Comparison of ENCODE assay signal across 8 cellular contexts in the genomic region with DNA sequence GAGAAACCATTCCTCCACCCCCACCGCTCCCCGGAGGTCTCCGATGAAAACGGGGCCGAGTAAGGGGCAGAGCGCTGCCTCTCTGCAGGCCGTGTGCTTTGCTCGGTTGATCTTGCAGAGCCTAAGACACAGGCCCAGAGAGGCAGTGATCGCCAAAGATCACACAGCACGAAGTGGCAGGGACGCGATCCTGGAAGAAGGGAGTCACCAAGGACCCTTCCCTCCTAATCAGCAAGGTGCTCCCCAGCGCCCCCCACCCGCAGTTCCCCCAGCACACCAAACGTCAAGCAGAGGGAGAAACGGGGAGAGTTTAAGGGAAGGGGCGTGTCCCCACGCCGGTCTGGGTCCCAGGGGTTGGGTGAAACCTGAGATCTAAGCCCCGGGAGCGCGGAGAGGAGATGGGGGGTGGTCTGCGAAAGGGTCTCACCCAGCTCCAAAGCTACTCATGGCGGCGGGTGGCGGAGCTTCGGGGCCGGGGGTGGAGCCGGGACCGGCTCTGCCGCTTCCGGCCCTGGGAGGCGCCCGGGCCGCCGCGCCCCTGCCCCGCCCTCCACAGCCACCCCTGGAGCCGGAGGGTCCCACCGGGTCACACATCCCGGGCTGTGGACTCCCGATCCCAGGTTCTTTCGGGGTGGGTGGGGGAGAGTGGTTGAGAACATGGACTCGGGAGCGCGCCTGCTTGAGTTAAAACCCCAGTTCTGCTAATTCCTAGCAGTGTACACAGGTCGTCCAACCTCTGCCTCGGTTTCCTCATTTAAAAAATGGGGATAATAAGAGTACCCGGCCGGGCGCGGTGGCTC. TPM values are rescaled to one million over a fixed set of nuclear protein-coding genes. Genes with fewer than 3 reads are reported as not detected.
DNase-seq lines count a peak whose midpoint lies in the region; ATAC-seq and TF ChIP-seq lines count a peak whose summit lies in the region.

A gene with protein sequence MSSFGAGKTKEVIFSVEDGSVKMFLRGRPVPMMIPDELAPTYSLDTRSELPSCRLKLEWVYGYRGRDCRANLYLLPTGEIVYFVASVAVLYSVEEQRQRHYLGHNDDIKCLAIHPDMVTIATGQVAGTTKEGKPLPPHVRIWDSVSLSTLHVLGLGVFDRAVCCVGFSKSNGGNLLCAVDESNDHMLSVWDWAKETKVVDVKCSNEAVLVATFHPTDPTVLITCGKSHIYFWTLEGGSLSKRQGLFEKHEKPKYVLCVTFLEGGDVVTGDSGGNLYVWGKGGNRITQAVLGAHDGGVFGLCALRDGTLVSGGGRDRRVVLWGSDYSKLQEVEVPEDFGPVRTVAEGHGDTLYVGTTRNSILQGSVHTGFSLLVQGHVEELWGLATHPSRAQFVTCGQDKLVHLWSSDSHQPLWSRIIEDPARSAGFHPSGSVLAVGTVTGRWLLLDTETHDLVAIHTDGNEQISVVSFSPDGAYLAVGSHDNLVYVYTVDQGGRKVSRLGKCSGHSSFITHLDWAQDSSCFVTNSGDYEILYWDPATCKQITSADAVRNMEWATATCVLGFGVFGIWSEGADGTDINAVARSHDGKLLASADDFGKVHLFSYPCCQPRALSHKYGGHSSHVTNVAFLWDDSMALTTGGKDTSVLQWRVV (minus strand): TSS at position 468 of the 800 bp plus-strand sequence. CDS start 21 bp downstream, at position 447.

- peaks cover 18 to 25% of the 10 kb centered on the region in 2 donors for H3K4me1 ChIP-seq in naive thymus-derived CD4-positive, alpha-beta T cell (ENCODE audit: control insufficient read depth in 2 of 2, insufficient read depth in 2 of 2, low read length in 2 of 2)
- H3K4me1 ChIP-seq in thoracic aorta (ENCODE audit: control insufficient read depth in 1 of 2, low read depth in 2 of 2) = peaks cover 10 to 65% of the 10 kb centered on the region in 2 donors

- peaks cover 0 to 11% (median 0%) of the 10 kb centered on the region in 5 donors for H3K36me3 Mint-ChIP-seq in naive thymus-derived CD4-positive, alpha-beta T cell

- peak; percentile 11 to 29 (median 21) for DNase-seq in NCI-H1417 (lab: John Stamatoyannopoulos, UW)
- no peak for DNase-seq in NCI-H1417 treated with DMSO at 0.1 percent for 48 hours (lab: John Stamatoyannopoulos, UW)
- DNase-seq in NCI-H460 (ENCODE audit: extremely low read depth, low read depth) = no peak
- peak; percentile 42 for DNase-seq in activated T-cell treated with anti-CD3 and anti-CD28 coated beads for 1 hour (ENCODE audit: low read depth)
- DNase-seq in erythroblast (lab: John Stamatoyannopoulos, UW) = peak; percentile 43 to 48
- DNase-seq in naive thymus-derived CD4-positive, alpha-beta T cell = peak; percentile 28 to 73 (median 44)
- no peak for DNase-seq in thoracic aorta (ENCODE audit: low spot score)

- no peak for ATAC-seq in naive thymus-derived CD4-positive, alpha-beta T cell
- ATAC-seq in thoracic aorta (ENCODE audit: insufficient number of reproducible peaks, low FRiP score, low read depth) (no peak), HG03159 (IDR thresholded peaks at IDR 0.05; ENCODE audit: unreplicated experiment) (no peak)

- peak within 1 kb of the TSS; percentile 83 for H3K4me3 ChIP-seq in naive thymus-derived CD4-positive, alpha-beta T cell (ENCODE audit: low read length)
- peak within 1 kb of the TSS; percentile 86 for H3K4me3 ChIP-seq in thoracic aorta

- TF ChIP-seq CTCF in thoracic aorta (IDR thresholded peaks at IDR 0.05) = no peak

- no peaks in the 10 kb centered on the region for H3K27me3 ChIP-seq in naive thymus-derived CD4-positive, alpha-beta T cell (ENCODE audit: control insufficient read depth in 2 of 2, insufficient read depth in 2 of 2, low read length in 2 of 2)
- no peaks in the 10 kb centered on the region for H3K27me3 ChIP-seq in thoracic aorta (replicated peaks; ENCODE audit: insufficient read depth)

- POLR2A ChIA-PET in naive thymus-derived CD4-positive, alpha-beta T cell (lab: Charles Lee) = interaction anchor here (0.6 to 1.6 kb wide), 3 partner anchors 21 to 1256 kb away, joined by 3 to 6 read pairs (median 6); no protein-coding TSS in a partner anchor

- intact Hi-C loops in naive thymus-derived CD4-positive, alpha-beta T cell (cut with micrococcal nuclease) = no loop called here

- TF ChIP-seq POLR2A in erythroblast (IDR thresholded peaks at IDR 0.05; ENCODE audit: low read length) = peak; percentile 27

- CTCF ChIA-PET in naive thymus-derived CD4-positive, alpha-beta T cell (lab: Charles Lee) = interaction anchor here (0.7 to 2.0 kb wide), 3 partner anchors 8 to 200 kb away, joined by 3 to 9 read pairs (median 3); no protein-coding TSS in a partner anchor

- no peaks in the 10 kb centered on the region for H3K36me3 ChIP-seq in naive thymus-derived CD4-positive, alpha-beta T cell (ENCODE audit: control insufficient read depth in 2 of 3, insufficient read depth in 3 of 3, low read length in 3 of 3)
- H3K36me3 ChIP-seq in thoracic aorta = no peaks in the 10 kb centered on the region

- no peaks in the 10 kb centered on the region for H3K9me3 ChIP-seq in naive thymus-derived CD4-positive, alpha-beta T cell (ENCODE audit: control insufficient read depth in 2 of 3, low read length in 3 of 3)
- no peaks in the 10 kb centered on the region for H3K9me3 ChIP-seq in thoracic aorta

- H3K4me3 Mint-ChIP-seq in naive thymus-derived CD4-positive, alpha-beta T cell = peak within 1 kb of the TSS; percentile 90 to 97 (median 95)

- H3K27ac ChIP-seq in naive thymus-derived CD4-positive, alpha-beta T cell (ENCODE audit: low read depth, low read length) = peak within 1 kb of the TSS; percentile 70
- peak within 1 kb of the TSS in 1 of 2 donors; percentile 37 for H3K27ac ChIP-seq in thoracic aorta

- H3K27me3 Mint-ChIP-seq in naive thymus-derived CD4-positive, alpha-beta T cell = no peaks in the 10 kb centered on the region

- peaks cover 0 to 3% (median 0%) of the 10 kb centered on the region in 11 donors for H3K9me3 Mint-ChIP-seq in naive thymus-derived CD4-positive, alpha-beta T cell

- H3K27ac Mint-ChIP-seq in naive thymus-derived CD4-positive, alpha-beta T cell = peak within 1 kb of the TSS; percentile 78 to 93 (median 88)

- H3K4me1 Mint-ChIP-seq in naive thymus-derived CD4-positive, alpha-beta T cell = peaks cover 31 to 42% (median 39%) of the 10 kb centered on the region in 7 donors

RNA-seq across cellular contexts. Expression of the gene that starts here (rescaled TPM):
- total RNA-seq in NCI-H460 (2014; rRNA removed; shearing (Covaris generic)) = 19.1 and 21.4 TPM in 2 replicates
- 69.1 and 88.6 TPM in 2 replicates for polyA plus RNA-seq in NCI-H460 (2014; cell fraction: nucleus; rRNA removed)
- 100 to 1,000 TPM in 1 of 5 experiments, 10 to 100 TPM in 4; 57.4 to 128 (median 58.6) TPM for total RNA-seq in naive thymus-derived CD4-positive, alpha-beta T cell
- polyA plus RNA-seq in naive thymus-derived CD4-positive, alpha-beta T cell = 10 to 100 TPM; 11.3 to 17.5 TPM
- total RNA-seq in thoracic aorta = 10 to 100 TPM; 21.7 to 34.8 TPM

Comparison
In these comparisons a context has a peak if more than half of its experiments do, and no peak if none do; other contexts are left out.
1. DNase-seq: peak in NCI-H1417 (3 of 3), activated T-cell treated with anti-CD3 and anti-CD28 coated beads for 1 hour (single experiment), erythroblast (2 of 2) and naive thymus-derived CD4-positive, alpha-beta T cell (9 of 9); none in NCI-H1417 treated with DMSO at 0.1 percent for 48 hours (single experiment), NCI-H460 (single experiment) and thoracic aorta (single experiment).